Comparison of ENCODE assay signal across 1 cellular context in genomic region chr4:98468744-98469143, GRCh38.
TF ChIP-seq lines count a peak whose summit lies in the region.

No MANE protein-coding gene starts in this region.

TF ChIP-seq in GM23338, 12 proteins besides CTCF, POLR2A, EP300 and RAD21 (continued from another document):
- TF ChIP-seq REST (IDR thresholded peaks at IDR 0.05; ENCODE audit: unreplicated experiment) (no peak), NANOG (IDR thresholded peaks at IDR 0.05; ENCODE audit: borderline replicate concordance) (no peak)
TF ChIP-seq in GM23338: peak in this region for 0.
